1 cellular context compared by ENCODE assay signal in the genomic region with DNA sequence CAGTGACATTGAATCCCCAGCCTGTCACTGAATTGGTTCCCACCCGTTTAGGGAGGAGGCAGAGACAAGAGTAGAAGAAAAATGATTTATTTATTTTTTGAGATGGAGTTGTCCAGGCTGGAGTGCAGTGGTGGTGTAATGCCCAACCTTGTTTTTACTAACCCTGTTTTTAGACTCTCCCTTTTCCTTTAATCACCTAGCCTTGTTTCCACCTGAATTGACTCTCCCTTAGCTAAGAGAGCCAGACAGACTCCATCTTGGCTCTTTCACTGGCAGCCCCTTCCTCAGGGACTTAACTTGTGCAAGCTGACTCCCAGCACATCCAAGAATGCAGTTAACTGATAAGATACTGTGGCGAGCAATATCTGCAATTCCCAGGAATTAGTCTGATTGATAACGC.
TF ChIP-seq lines count a peak whose summit lies in the region.

No MANE protein-coding gene starts in this region.

TF ChIP-seq in K562, 482 proteins besides CTCF, POLR2A, EP300 and RAD21 (continued from another document):
- TF ChIP-seq CBFA2T3 (IDR thresholded peaks at IDR 0.05) (peak; percentile 27; the same call in 1 of the 2 replicates), ZNF354B (CRISPR knock-in tag; IDR thresholded peaks at IDR 0.05) (peak; percentile 49; the same call in 1 of the 2 replicates), MAZ (CRISPR knock-in tag; conservative IDR thresholded peaks at IDR 0.05 in 1 of 2, IDR thresholded peaks at IDR 0.05 in 1 of 2) (0 out of 4 replicates have a peak, but pooled peaks of 1 of the 2 experiments have one; percentile 33), ZNF444 (CRISPR knock-in tag; IDR thresholded peaks at IDR 0.05) (0 out of 2 replicates have a peak, but pooled peaks have one; percentile 41)
- TF ChIP-seq, protein P1, sequence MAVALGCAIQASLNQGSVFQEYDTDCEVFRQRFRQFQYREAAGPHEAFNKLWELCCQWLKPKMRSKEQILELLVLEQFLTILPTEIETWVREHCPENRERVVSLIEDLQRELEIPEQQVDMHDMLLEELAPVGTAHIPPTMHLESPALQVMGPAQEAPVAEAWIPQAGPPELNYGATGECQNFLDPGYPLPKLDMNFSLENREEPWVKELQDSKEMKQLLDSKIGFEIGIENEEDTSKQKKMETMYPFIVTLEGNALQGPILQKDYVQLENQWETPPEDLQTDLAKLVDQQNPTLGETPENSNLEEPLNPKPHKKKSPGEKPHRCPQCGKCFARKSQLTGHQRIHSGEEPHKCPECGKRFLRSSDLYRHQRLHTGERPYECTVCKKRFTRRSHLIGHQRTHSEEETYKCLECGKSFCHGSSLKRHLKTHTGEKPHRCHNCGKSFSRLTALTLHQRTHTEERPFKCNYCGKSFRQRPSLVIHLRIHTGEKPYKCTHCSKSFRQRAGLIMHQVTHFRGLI (CRISPR knock-in tag; IDR thresholded peaks at IDR 0.05) = peak; percentile 63; the same call in 1 of the 2 replicates
